1 cellular context compared by ENCODE assay signal in the genomic region with DNA sequence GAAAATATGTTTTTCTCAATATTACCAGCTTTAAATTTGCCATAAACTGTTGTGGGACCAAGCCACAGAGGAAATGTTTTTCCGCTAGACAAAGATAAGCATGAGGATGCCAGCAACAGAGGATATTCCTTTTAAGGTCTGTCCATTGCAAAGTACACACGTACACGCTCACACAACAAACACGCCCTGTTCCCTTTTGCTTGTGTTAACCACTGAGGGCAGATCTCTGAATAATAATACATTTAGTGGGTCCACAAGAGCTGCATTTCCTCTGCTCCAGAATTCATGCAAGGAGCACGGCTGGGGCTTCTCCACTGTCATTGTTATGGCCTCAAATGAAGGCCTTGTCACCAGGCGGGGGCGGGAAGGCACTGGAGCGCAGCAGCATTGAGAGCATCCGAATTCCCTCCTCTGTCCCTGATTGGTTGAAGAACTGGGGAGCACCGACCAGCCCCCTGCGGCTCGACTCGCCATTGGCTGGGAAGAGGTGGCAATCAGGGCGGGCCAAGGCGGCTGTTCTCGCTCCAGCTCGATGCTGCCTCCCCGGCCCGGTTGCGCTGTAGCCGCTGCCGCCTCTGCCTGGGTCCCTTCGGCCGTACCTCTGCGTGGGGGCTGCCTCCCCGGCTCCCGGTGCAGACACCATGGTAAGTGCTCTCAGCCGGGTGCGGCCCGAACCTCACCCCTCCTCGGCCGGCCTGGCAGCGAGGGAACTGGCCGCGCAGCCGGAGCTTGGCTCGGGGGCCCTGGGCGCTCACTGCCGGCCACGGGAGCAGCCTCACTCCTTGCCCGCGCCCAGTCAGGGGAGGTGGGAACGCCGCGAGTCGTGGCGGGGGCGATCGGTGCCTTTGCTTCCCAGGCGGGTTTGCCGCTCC.
TF ChIP-seq lines count a peak whose summit lies in the region.

A gene (plus strand): TSS at position 522 of the 872 bp plus-strand sequence. CDS start 120 bp downstream, at position 642.

TF ChIP-seq in GM12878, 131 proteins besides CTCF, POLR2A, EP300 and RAD21 (continued from another document):
- TF ChIP-seq, protein P1, sequence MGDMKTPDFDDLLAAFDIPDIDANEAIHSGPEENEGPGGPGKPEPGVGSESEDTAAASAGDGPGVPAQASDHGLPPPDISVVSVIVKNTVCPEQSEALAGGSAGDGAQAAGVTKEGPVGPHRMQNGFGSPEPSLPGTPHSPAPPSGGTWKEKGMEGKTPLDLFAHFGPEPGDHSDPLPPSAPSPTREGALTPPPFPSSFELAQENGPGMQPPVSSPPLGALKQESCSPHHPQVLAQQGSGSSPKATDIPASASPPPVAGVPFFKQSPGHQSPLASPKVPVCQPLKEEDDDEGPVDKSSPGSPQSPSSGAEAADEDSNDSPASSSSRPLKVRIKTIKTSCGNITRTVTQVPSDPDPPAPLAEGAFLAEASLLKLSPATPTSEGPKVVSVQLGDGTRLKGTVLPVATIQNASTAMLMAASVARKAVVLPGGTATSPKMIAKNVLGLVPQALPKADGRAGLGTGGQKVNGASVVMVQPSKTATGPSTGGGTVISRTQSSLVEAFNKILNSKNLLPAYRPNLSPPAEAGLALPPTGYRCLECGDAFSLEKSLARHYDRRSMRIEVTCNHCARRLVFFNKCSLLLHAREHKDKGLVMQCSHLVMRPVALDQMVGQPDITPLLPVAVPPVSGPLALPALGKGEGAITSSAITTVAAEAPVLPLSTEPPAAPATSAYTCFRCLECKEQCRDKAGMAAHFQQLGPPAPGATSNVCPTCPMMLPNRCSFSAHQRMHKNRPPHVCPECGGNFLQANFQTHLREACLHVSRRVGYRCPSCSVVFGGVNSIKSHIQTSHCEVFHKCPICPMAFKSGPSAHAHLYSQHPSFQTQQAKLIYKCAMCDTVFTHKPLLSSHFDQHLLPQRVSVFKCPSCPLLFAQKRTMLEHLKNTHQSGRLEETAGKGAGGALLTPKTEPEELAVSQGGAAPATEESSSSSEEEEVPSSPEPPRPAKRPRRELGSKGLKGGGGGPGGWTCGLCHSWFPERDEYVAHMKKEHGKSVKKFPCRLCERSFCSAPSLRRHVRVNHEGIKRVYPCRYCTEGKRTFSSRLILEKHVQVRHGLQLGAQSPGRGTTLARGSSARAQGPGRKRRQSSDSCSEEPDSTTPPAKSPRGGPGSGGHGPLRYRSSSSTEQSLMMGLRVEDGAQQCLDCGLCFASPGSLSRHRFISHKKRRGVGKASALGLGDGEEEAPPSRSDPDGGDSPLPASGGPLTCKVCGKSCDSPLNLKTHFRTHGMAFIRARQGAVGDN (IDR thresholded peaks at IDR 0.05): peak; percentile 64
- TF ChIP-seq NBN (IDR thresholded peaks at IDR 0.05): peak; percentile 70
